1 cellular context compared by ENCODE assay signal in the genomic region with DNA sequence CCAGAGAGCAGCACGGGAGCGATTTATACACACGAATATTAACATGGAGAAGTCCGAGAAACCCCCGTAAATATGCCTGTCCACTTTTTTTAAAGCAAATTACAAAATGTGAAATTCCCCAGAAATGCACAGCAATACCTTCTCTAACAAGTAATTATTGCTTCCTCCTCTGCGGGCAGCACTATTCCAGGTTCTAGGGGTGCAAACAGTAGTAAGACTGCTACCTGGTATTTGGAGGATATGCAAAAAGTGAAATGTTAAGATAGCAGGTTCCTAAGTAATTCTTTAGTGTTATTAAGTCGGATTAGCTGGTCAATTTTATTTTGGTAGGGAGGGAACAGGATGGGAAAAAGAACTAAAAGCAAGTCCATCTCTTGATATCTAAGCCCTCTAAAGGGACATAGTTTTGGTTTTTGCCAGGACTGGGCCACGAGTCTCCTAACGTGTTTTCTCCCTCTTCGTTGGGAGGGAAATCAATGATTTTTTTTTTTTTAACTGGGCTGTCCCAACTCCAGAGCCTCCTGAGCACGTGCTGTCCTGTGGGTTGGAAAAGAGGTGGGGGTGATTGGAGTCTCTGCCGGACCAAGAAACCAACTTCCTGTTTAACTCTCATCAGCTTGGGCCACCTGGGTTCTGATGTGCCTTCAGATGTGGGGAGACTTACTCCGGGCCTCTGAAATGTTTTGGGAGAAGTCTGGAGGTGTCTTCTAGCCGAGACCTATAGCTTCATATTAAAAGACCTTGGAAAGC.
TF ChIP-seq lines count a peak whose summit lies in the region.

No MANE protein-coding gene starts in this region.

TF ChIP-seq in HepG2, 621 proteins besides CTCF, POLR2A, EP300 and RAD21 (continued from another document and continues in another):
- TF ChIP-seq, protein P1, sequence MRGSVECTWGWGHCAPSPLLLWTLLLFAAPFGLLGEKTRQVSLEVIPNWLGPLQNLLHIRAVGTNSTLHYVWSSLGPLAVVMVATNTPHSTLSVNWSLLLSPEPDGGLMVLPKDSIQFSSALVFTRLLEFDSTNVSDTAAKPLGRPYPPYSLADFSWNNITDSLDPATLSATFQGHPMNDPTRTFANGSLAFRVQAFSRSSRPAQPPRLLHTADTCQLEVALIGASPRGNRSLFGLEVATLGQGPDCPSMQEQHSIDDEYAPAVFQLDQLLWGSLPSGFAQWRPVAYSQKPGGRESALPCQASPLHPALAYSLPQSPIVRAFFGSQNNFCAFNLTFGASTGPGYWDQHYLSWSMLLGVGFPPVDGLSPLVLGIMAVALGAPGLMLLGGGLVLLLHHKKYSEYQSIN (CRISPR knock-in tag; IDR thresholded peaks at IDR 0.05; ENCODE audit: borderline replicate concordance), result no peak
- no peak for TF ChIP-seq AKAP8 (CRISPR knock-in tag; IDR thresholded peaks at IDR 0.05)
- TF ChIP-seq ZNF639 (CRISPR knock-in tag; conservative IDR thresholded peaks at IDR 0.05), result peak; percentile 56; the same call in 1 of the 2 replicates
- TF ChIP-seq HDAC1 (CRISPR knock-in tag; IDR thresholded peaks at IDR 0.05), result peak; percentile 46
- no peak for TF ChIP-seq ZNF724P (CRISPR knock-in tag; IDR thresholded peaks at IDR 0.05; ENCODE audit: borderline replicate concordance)
- no peak for TF ChIP-seq ZNF768 (CRISPR knock-in tag; IDR thresholded peaks at IDR 0.05)
- no peak for TF ChIP-seq SKI (IDR thresholded peaks at IDR 0.05; ENCODE audit: partially characterized antibody)
- TF ChIP-seq SMARCC2 (IDR thresholded peaks at IDR 0.05), result no peak
- no peak for TF ChIP-seq PLRG1 (conservative IDR thresholded peaks at IDR 0.05)
- TF ChIP-seq ZNF367 (CRISPR knock-in tag; IDR thresholded peaks at IDR 0.05; ENCODE audit: borderline replicate concordance), result no peak
- no peak for TF ChIP-seq ZNF83 (CRISPR knock-in tag; IDR thresholded peaks at IDR 0.05; ENCODE audit: borderline replicate concordance)
- TF ChIP-seq GLI4 (CRISPR knock-in tag; IDR thresholded peaks at IDR 0.05; ENCODE audit: borderline replicate concordance), result no peak
- TF ChIP-seq HOXD1 (CRISPR knock-in tag; IDR thresholded peaks at IDR 0.05), result peak; percentile 70; the same call in 1 of the 2 replicates
- no peak for TF ChIP-seq ZNF564 (CRISPR knock-in tag; IDR thresholded peaks at IDR 0.05)
- TF ChIP-seq SNRNP70 (IDR thresholded peaks at IDR 0.05; ENCODE audit: low read depth, low read length), result no peak
- TF ChIP-seq ZNF501 (CRISPR knock-in tag; IDR thresholded peaks at IDR 0.05), result no peak
- TF ChIP-seq MEIS1 (CRISPR knock-in tag; IDR thresholded peaks at IDR 0.05; ENCODE audit: borderline replicate concordance), result no peak
- TF ChIP-seq ZFP36L2 (CRISPR knock-in tag; IDR thresholded peaks at IDR 0.05), result no peak
- no peak for TF ChIP-seq TRIM24 (CRISPR knock-in tag; IDR thresholded peaks at IDR 0.05)
- TF ChIP-seq PHB2 (IDR thresholded peaks at IDR 0.05; ENCODE audit: partially characterized antibody), result no peak
- TF ChIP-seq MXD4 (CRISPR knock-in tag; IDR thresholded peaks at IDR 0.05), result peak; percentile 62; the same call in 1 of the 2 replicates
- TF ChIP-seq ZNF672 (CRISPR knock-in tag; IDR thresholded peaks at IDR 0.05), result no peak
- TF ChIP-seq ZNF326 (CRISPR knock-in tag; IDR thresholded peaks at IDR 0.05; ENCODE audit: borderline replicate concordance), result no peak
- no peak for TF ChIP-seq MAFK (conservative IDR thresholded peaks at IDR 0.05 in 1 of 2, IDR thresholded peaks at IDR 0.05 in 1 of 2; ENCODE audit: low read length in 2 of 2)
- 0 out of 2 replicates have a peak, but pooled peaks have one; percentile 34 for TF ChIP-seq ZNF644 (CRISPR knock-in tag; IDR thresholded peaks at IDR 0.05; ENCODE audit: low read depth)
- TF ChIP-seq GABPA (IDR thresholded peaks at IDR 0.05; ENCODE audit: low read depth, low read length), result no peak
- TF ChIP-seq GABPA (CRISPR knock-in tag; IDR thresholded peaks at IDR 0.05; ENCODE audit: low read depth), result peak; percentile 81
- TF ChIP-seq NFIB (CRISPR knock-in tag; IDR thresholded peaks at IDR 0.05; ENCODE audit: borderline replicate concordance), result no peak
- no peak for TF ChIP-seq ZBTB25 (CRISPR knock-in tag; IDR thresholded peaks at IDR 0.05)
- TF ChIP-seq ZNF850 (CRISPR knock-in tag; conservative IDR thresholded peaks at IDR 0.05), result no peak
- no peak for TF ChIP-seq IKZF4 (CRISPR knock-in tag; IDR thresholded peaks at IDR 0.05; ENCODE audit: borderline replicate concordance, low read depth, not compliant biosample characterization)
- TF ChIP-seq ZNF782 (CRISPR knock-in tag; IDR thresholded peaks at IDR 0.05; ENCODE audit: borderline replicate concordance), result no peak
- peak; percentile 76 for TF ChIP-seq ZNF331 (CRISPR knock-in tag; IDR thresholded peaks at IDR 0.05)
- TF ChIP-seq ZNF773 (CRISPR knock-in tag; IDR thresholded peaks at IDR 0.05; ENCODE audit: borderline replicate concordance), result no peak
- no peak for TF ChIP-seq ZNF713 (CRISPR knock-in tag; IDR thresholded peaks at IDR 0.05)
- TF ChIP-seq NONO (IDR thresholded peaks at IDR 0.05), result no peak
- no peak for TF ChIP-seq NONO (CRISPR knock-in tag; conservative IDR thresholded peaks at IDR 0.05)
- 0 out of 2 replicates have a peak, but pooled peaks have one; percentile 8 for TF ChIP-seq SMC3 (IDR thresholded peaks at IDR 0.05; ENCODE audit: low read length)
- no peak for TF ChIP-seq CBX2 (IDR thresholded peaks at IDR 0.05; ENCODE audit: low read depth, low read length)
- no peak for TF ChIP-seq CBX2 (CRISPR knock-in tag; IDR thresholded peaks at IDR 0.05; ENCODE audit: low read depth)
- peak; percentile 79 for TF ChIP-seq TGIF2 (CRISPR knock-in tag; IDR thresholded peaks at IDR 0.05)
- TF ChIP-seq ATF2 (CRISPR knock-in tag; IDR thresholded peaks at IDR 0.05), result no peak
- peak; percentile 83 for TF ChIP-seq ZNF792 (CRISPR knock-in tag; IDR thresholded peaks at IDR 0.05)
- TF ChIP-seq ZNF260 (CRISPR knock-in tag; IDR thresholded peaks at IDR 0.05; ENCODE audit: borderline replicate concordance, low read depth), result no peak
- no peak for TF ChIP-seq ZNF557 (CRISPR knock-in tag; IDR thresholded peaks at IDR 0.05)
- no peak for TF ChIP-seq ZKSCAN1 (IDR thresholded peaks at IDR 0.05; ENCODE audit: low read length)
- TF ChIP-seq ZNF451 (CRISPR knock-in tag; IDR thresholded peaks at IDR 0.05), result no peak
- peak; percentile 30; the same call in 1 of the 2 replicates for TF ChIP-seq ISL2 (CRISPR knock-in tag; IDR thresholded peaks at IDR 0.05)
- TF ChIP-seq SP140L (CRISPR knock-in tag; IDR thresholded peaks at IDR 0.05; ENCODE audit: borderline replicate concordance), result peak; percentile 79; the same call in 1 of the 2 replicates
- TF ChIP-seq GTF2F1 (IDR thresholded peaks at IDR 0.05; ENCODE audit: low read length), result no peak
- no peak for TF ChIP-seq NFYB (CRISPR knock-in tag; IDR thresholded peaks at IDR 0.05)
- no peak for TF ChIP-seq LRRFIP1 (CRISPR knock-in tag; conservative IDR thresholded peaks at IDR 0.05)
- TF ChIP-seq SETDB1 (CRISPR knock-in tag; IDR thresholded peaks at IDR 0.05; ENCODE audit: borderline replicate concordance), result no peak
- TF ChIP-seq FOSL2 (CRISPR knock-in tag; IDR thresholded peaks at IDR 0.05), result peak; percentile 44; the same call in 1 of the 2 replicates
- TF ChIP-seq HDAC6 (IDR thresholded peaks at IDR 0.05; ENCODE audit: low read depth, low read length), result no peak
- no peak for TF ChIP-seq PPARG (CRISPR knock-in tag; conservative IDR thresholded peaks at IDR 0.05)
- TF ChIP-seq TBX2 (CRISPR knock-in tag; IDR thresholded peaks at IDR 0.05; ENCODE audit: borderline replicate concordance), result peak; percentile 64; the same call in 1 of the 2 replicates
- peak; percentile 84 for TF ChIP-seq TFDP2 (CRISPR knock-in tag; IDR thresholded peaks at IDR 0.05)
- TF ChIP-seq, protein P2, sequence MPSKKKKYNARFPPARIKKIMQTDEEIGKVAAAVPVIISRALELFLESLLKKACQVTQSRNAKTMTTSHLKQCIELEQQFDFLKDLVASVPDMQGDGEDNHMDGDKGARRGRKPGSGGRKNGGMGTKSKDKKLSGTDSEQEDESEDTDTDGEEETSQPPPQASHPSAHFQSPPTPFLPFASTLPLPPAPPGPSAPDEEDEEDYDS (CRISPR knock-in tag; IDR thresholded peaks at IDR 0.05), result peak; percentile 55; the same call in 1 of the 2 replicates
- no peak for TF ChIP-seq ZSCAN22 (CRISPR knock-in tag; IDR thresholded peaks at IDR 0.05)
- TF ChIP-seq HOXA7 (CRISPR knock-in tag; IDR thresholded peaks at IDR 0.05), result no peak
- TF ChIP-seq ZIK1 (CRISPR knock-in tag; IDR thresholded peaks at IDR 0.05; ENCODE audit: borderline replicate concordance, low read depth), result no peak
- peak; percentile 63; the same call in 1 of the 2 replicates for TF ChIP-seq HDAC2 (CRISPR knock-in tag; IDR thresholded peaks at IDR 0.05)
- 0 out of 2 replicates have a peak, but pooled peaks have one; percentile 38 for TF ChIP-seq KDM3A (CRISPR knock-in tag; IDR thresholded peaks at IDR 0.05; ENCODE audit: low read depth)
- TF ChIP-seq ZNF747 (CRISPR knock-in tag; IDR thresholded peaks at IDR 0.05; ENCODE audit: borderline replicate concordance), result peak; percentile 41; the same call in 1 of the 2 replicates
- peak; percentile 56; the same call in 1 of the 2 replicates for TF ChIP-seq KAT8 (CRISPR knock-in tag; IDR thresholded peaks at IDR 0.05)
- TF ChIP-seq MXD1 (CRISPR knock-in tag; IDR thresholded peaks at IDR 0.05), result no peak
